In genomic region chr5:178046757-178047399, GRCh38 we compare ENCODE assay signal across 9 cellular contexts. TPM values are rescaled to one million over a fixed set of nuclear protein-coding genes. Genes with fewer than 3 reads are reported as not detected.
"Had no signal": no experiment of that assay in that cellular context is flagged by ENCODE, and none has a peak within 500 bp of the region (broad histone marks: within the 10 kb centered on the region; RNA-seq: fewer than 3 reads in every experiment).

No MANE protein-coding gene starts in this region.

RNA-seq across cellular contexts. Expression of gene PROP1, which starts 50.8 kb away (rescaled TPM):
- total RNA-seq: activated CD4-positive, alpha-beta T cell treated with anti-CD3 and anti-CD28 coated beads for 36 hours; activated CD8-positive, alpha-beta T cell treated with anti-CD3 and anti-CD28 coated beads, Interleukin-2, amount 10 ng/mL, durations not matched to agents 7 days and 5 days; astrocyte; LHCN-M2; M059J; NCI-H460; PC-3; SK-MEL-5; T-cell had no signal
